8 cellular contexts compared by ENCODE assay signal in genomic region chr16:15650698-15651161, GRCh38. TPM values are rescaled to one million over a fixed set of nuclear protein-coding genes. Genes with fewer than 3 reads are reported as not detected.
DNase-seq lines count a peak whose midpoint lies in the region; ATAC-seq, FAIRE-seq and TF ChIP-seq lines count a peak whose summit lies in the region.

No MANE protein-coding gene starts in this region.

- H3K9me3 Mint-ChIP-seq in stimulated activated naive B cell treated with anti-CD40 and anti-IgM and Interleukin-4, amounts not matched to agents 10 μg/mL and 1 μg/mL and 100 μg/mL, for 72 hours = no peaks in the 10 kb centered on the region

- TF ChIP-seq POLR2A in GM12892 (IDR thresholded peaks at IDR 0.05; ENCODE audit: low read depth, low read length) = no peak

- H3K36me3 ChIP-seq in left lung = no peaks in the 10 kb centered on the region

- peak overlapping the region; percentile 99 for H3K27ac Mint-ChIP-seq in stimulated activated naive B cell treated with anti-CD40 and anti-IgM and Interleukin-4, amounts not matched to agents 10 μg/mL and 1 μg/mL and 100 μg/mL, for 72 hours

- TF ChIP-seq CTCF in left lung (IDR thresholded peaks at IDR 0.05) = no peak

- no peaks in the 10 kb centered on the region for H3K27me3 Mint-ChIP-seq in stimulated activated naive B cell treated with anti-CD40 and anti-IgM and Interleukin-4, amounts not matched to agents 10 μg/mL and 1 μg/mL and 100 μg/mL, for 72 hours

- peak; percentile 61 for FAIRE-seq in GM12892 (lab: Jason Lieb, UNC)

- H3K4me3 ChIP-seq in left lung = peak overlapping the region; percentile 95 to 97

- ATAC-seq in HG02678 (IDR thresholded peaks at IDR 0.05; ENCODE audit: unreplicated experiment) = peak; percentile 34
- peak; percentile 32 for ATAC-seq in left lung
- ATAC-seq in stimulated activated naive B cell treated with anti-CD40 and anti-IgM and Interleukin-4, amounts not matched to agents 10 μg/mL and 1 μg/mL and 100 μg/mL, for 72 hours (replicated peaks) = peak; percentile 66 to 72

- no peak for DNase-seq in GM12892 (ENCODE audit: insufficient read length)
- DNase-seq in T-helper 1 cell = peak; percentile 22 to 32 (median 31)
- DNase-seq in cerebellar cortex (ENCODE audit: low spot score) = peak; percentile 18
- DNase-seq in left lung = peak in 1 of 2 donors; percentile 36
- DNase-seq in stimulated activated naive B cell treated with anti-CD40 and anti-IgM and Interleukin-4, amounts not matched to agents 10 μg/mL and 1 μg/mL and 100 μg/mL, for 72 hours = no peak
- no peak for DNase-seq in SHP77 (lab: John Stamatoyannopoulos, UW)
- DNase-seq in amniotic stem cell (lab: John Stamatoyannopoulos, UW) = no peak

- peaks cover 3 to 33% of the 10 kb centered on the region in 2 donors for H3K4me1 ChIP-seq in left lung

- H3K36me3 Mint-ChIP-seq in stimulated activated naive B cell treated with anti-CD40 and anti-IgM and Interleukin-4, amounts not matched to agents 10 μg/mL and 1 μg/mL and 100 μg/mL, for 72 hours = peaks cover 8 to 20% of the 10 kb centered on the region in 2 donors

- peaks cover 26 to 39% of the 10 kb centered on the region in 2 donors for H3K4me1 Mint-ChIP-seq in stimulated activated naive B cell treated with anti-CD40 and anti-IgM and Interleukin-4, amounts not matched to agents 10 μg/mL and 1 μg/mL and 100 μg/mL, for 72 hours

- H3K9me3 ChIP-seq in left lung = no peaks in the 10 kb centered on the region

- no peaks in the 10 kb centered on the region for H3K27me3 ChIP-seq in left lung

- H3K4me3 Mint-ChIP-seq in stimulated activated naive B cell treated with anti-CD40 and anti-IgM and Interleukin-4, amounts not matched to agents 10 μg/mL and 1 μg/mL and 100 μg/mL, for 72 hours = peak overlapping the region; percentile 99

- H3K27ac ChIP-seq in left lung = peak overlapping the region; percentile 86 to 94

- intact Hi-C loops in left lung (cut with DNase I) = no loop called here

RNA-seq across cellular contexts. Expression of gene NDE1, which starts 0.7 kb away (rescaled TPM):
- 75.8 TPM for polyA plus RNA-seq in GM12892 (2012; ENCODE audit: missing spikeins)
- total RNA-seq in left lung = 10 to 100 TPM; 37.1 to 37.6 TPM

RNA-seq across cellular contexts. Expression of gene MARF1, which starts 7.8 kb away (rescaled TPM):
- 17.5 TPM for polyA plus RNA-seq in GM12892 (2012; ENCODE audit: missing spikeins)
- total RNA-seq in left lung = 10 to 100 TPM; 72.3 to 86.1 TPM

Comparison
In these comparisons a context has a peak if more than half of its experiments do, and no peak if none do; other contexts are left out.
1. DNase-seq: peak in T-helper 1 cell (5 of 5) and cerebellar cortex (single experiment); none in GM12892 (single experiment), stimulated activated naive B cell treated with anti-CD40 and anti-IgM and Interleukin-4, amounts not matched to agents 10 μg/mL and 1 μg/mL and 100 μg/mL, for 72 hours (single experiment), SHP77 (0 of 2) and amniotic stem cell (single experiment).
2. Peak in every context shown above with its lines, with median percentiles within 50 percentile points of each other: ATAC-seq.